25 cellular contexts compared by ENCODE assay signal in genomic region chr18:32280911-32281310, GRCh38.
DNase-seq lines count a peak whose midpoint lies in the region; ATAC-seq, FAIRE-seq and TF ChIP-seq lines count a peak whose summit lies in the region.
"Had no signal": no experiment of that assay in that cellular context is flagged by ENCODE, and none has a peak within 500 bp of the region (broad histone marks: within the 10 kb centered on the region; RNA-seq: fewer than 3 reads in every experiment).

No MANE protein-coding gene starts in this region.

- H3K4me3 Mint-ChIP-seq in WTC11: no peak overlapping the region
- H3K4me3 Mint-ChIP-seq: CD4-positive, alpha-beta T cell had no signal

- peaks cover 12% of the 10 kb centered on the region for H3K9me3 Mint-ChIP-seq in WTC11
- H3K9me3 Mint-ChIP-seq: CD4-positive, alpha-beta T cell had no signal

- peaks cover 14% of the 10 kb centered on the region for H3K36me3 Mint-ChIP-seq in WTC11

- H3K4me1 Mint-ChIP-seq in WTC11: peaks cover 36% of the 10 kb centered on the region

- no peaks in the 10 kb centered on the region for H3K27me3 ChIP-seq in tibial artery
- no peaks in the 10 kb centered on the region for H3K27me3 ChIP-seq in foreskin keratinocyte
- H3K27me3 ChIP-seq: BLaER1 treated with 17β-estradiol and CSF1 and Interleukin-3, amounts not matched to agents 10 nM and 100 nM; Peyer's patch; SJCRH30 had no signal

- ATAC-seq in WTC11 (no peak), foreskin keratinocyte (no peak)
- ATAC-seq: HCT116, Right ventricle myocardium inferior, SK-N-SH treated with all-trans-retinoic acid at 6 μM for 48 hours had no signal

- CTCF ChIA-PET in WTC11 (lab: Charles Lee): interaction anchor here (0.8 to 2.9 kb wide), 3 partner anchors 8 to 262 kb away, joined by 3 to 17 read pairs (median 13); no protein-coding TSS in a partner anchor

- FAIRE-seq in D721Med (lab: Jason Lieb, UNC): peak; percentile 21
- FAIRE-seq: A204.1, G401.6 had no signal

- 0 out of 2 replicates have a peak overlapping the region, but pooled peaks have one; percentile 23 for H3K27ac Mint-ChIP-seq in WTC11
- H3K27ac Mint-ChIP-seq: CD4-positive, alpha-beta T cell had no signal

- POLR2A ChIA-PET in WTC11 (lab: Charles Lee): no interaction called here

- no peak for DNase-seq in D721Med (ENCODE audit: insufficient read length, low spot score)
- DNase-seq in NCI-H2227 (lab: John Stamatoyannopoulos, UW; ENCODE audit: unreplicated experiment): peak; percentile 21
- DNase-seq in WTC11 (ENCODE audit: low spot score): no peak
- DNase-seq in tibial artery: no peak
- no peak for DNase-seq in activated effector memory CD4-positive, alpha-beta T cell treated with Interleukin-2 at 50 U/mL for 16 hours
- no peak for DNase-seq in foreskin keratinocyte
- no peak for DNase-seq in RPMI8226
- DNase-seq: AML-193; CD4-positive, alpha-beta T cell; IMR-90; KG1; NCI-H1048; NCI-H1417; NCI-H1694; NCI-H2081; NCI-H524; NCI-H774; Peyer's patch; SJCRH30 had no signal

- no peak overlapping the region for H3K4me3 ChIP-seq in tibial artery
- H3K4me3 ChIP-seq: BLaER1 treated with 17β-estradiol and CSF1 and Interleukin-3, amounts not matched to agents 10 nM and 100 nM; Peyer's patch; SJCRH30 had no signal

- H3K9me3 ChIP-seq in tibial artery: no peaks in the 10 kb centered on the region
- H3K9me3 ChIP-seq: BLaER1 treated with 17β-estradiol and CSF1 and Interleukin-3, amounts not matched to agents 10 nM and 100 nM; Peyer's patch; SJCRH30 had no signal

- H3K27me3 Mint-ChIP-seq in WTC11 (ENCODE audit: low read depth): no peaks in the 10 kb centered on the region; the same call in 1 of the 2 replicates

- TF ChIP-seq CTCF in D721Med (IDR thresholded peaks at IDR 0.05; ENCODE audit: insufficient read depth, missing control alignments) (no peak), WTC11 (IDR thresholded peaks at IDR 0.05) (no peak), tibial artery (IDR thresholded peaks at IDR 0.05) (no peak), foreskin keratinocyte (conservative IDR thresholded peaks at IDR 0.05) (no peak)

- H3K4me1 ChIP-seq in tibial artery: peaks cover 0 to 96% (median 66%) of the 10 kb centered on the region in 4 donors
- H3K4me1 ChIP-seq in foreskin keratinocyte: no peaks in the 10 kb centered on the region
- H3K4me1 ChIP-seq: BLaER1 treated with 17β-estradiol and CSF1 and Interleukin-3, amounts not matched to agents 10 nM and 100 nM; SJCRH30 had no signal

- H3K27ac ChIP-seq in tibial artery (peak overlapping the region; percentile 62 to 67), foreskin keratinocyte (no peak overlapping the region)
- H3K27ac ChIP-seq: BLaER1 treated with 17β-estradiol and CSF1 and Interleukin-3, amounts not matched to agents 10 nM and 100 nM; Peyer's patch; SJCRH30 had no signal

- intact Hi-C loops in tibial artery (cut with DNase I; ENCODE audit: low total_unique reads): no loop called here

- no peaks in the 10 kb centered on the region for H3K36me3 ChIP-seq in tibial artery
- H3K36me3 ChIP-seq: BLaER1 treated with 17β-estradiol and CSF1 and Interleukin-3, amounts not matched to agents 10 nM and 100 nM; Peyer's patch; SJCRH30 had no signal

TF ChIP-seq in WTC11, 78 proteins besides CTCF, POLR2A, EP300 and RAD21:
- TF ChIP-seq, protein P1, sequence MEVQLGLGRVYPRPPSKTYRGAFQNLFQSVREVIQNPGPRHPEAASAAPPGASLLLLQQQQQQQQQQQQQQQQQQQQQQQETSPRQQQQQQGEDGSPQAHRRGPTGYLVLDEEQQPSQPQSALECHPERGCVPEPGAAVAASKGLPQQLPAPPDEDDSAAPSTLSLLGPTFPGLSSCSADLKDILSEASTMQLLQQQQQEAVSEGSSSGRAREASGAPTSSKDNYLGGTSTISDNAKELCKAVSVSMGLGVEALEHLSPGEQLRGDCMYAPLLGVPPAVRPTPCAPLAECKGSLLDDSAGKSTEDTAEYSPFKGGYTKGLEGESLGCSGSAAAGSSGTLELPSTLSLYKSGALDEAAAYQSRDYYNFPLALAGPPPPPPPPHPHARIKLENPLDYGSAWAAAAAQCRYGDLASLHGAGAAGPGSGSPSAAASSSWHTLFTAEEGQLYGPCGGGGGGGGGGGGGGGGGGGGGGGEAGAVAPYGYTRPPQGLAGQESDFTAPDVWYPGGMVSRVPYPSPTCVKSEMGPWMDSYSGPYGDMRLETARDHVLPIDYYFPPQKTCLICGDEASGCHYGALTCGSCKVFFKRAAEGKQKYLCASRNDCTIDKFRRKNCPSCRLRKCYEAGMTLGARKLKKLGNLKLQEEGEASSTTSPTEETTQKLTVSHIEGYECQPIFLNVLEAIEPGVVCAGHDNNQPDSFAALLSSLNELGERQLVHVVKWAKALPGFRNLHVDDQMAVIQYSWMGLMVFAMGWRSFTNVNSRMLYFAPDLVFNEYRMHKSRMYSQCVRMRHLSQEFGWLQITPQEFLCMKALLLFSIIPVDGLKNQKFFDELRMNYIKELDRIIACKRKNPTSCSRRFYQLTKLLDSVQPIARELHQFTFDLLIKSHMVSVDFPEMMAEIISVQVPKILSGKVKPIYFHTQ (CRISPR knock-in tag; IDR thresholded peaks at IDR 0.05): no peak
- TF ChIP-seq JUN (CRISPR knock-in tag; IDR thresholded peaks at IDR 0.05) (no peak), MXD4 (CRISPR knock-in tag; IDR thresholded peaks at IDR 0.05; ENCODE audit: borderline replicate concordance) (no peak), CBFB (CRISPR knock-in tag; IDR thresholded peaks at IDR 0.05; ENCODE audit: low read depth) (no peak), GTF2I (CRISPR knock-in tag; conservative IDR thresholded peaks at IDR 0.05) (no peak), NFYB (CRISPR knock-in tag; conservative IDR thresholded peaks at IDR 0.05; ENCODE audit: low read depth) (no peak), ZNF532 (CRISPR knock-in tag; IDR thresholded peaks at IDR 0.05; ENCODE audit: borderline replicate concordance) (no peak), E2F4 (CRISPR knock-in tag; IDR thresholded peaks at IDR 0.05; ENCODE audit: borderline replicate concordance, low read depth) (no peak), ZNF232 (CRISPR knock-in tag; IDR thresholded peaks at IDR 0.05) (no peak), TEAD4 (CRISPR knock-in tag; IDR thresholded peaks at IDR 0.05) (no peak)
